ENCODE assay signal across 1 cellular context in genomic region chr14:99228760-99229159, GRCh38. TPM values are rescaled to one million over a fixed set of nuclear protein-coding genes. Genes with fewer than 3 reads are reported as not detected.
"Had no signal": no experiment of that assay in that cellular context is flagged by ENCODE, and none has a peak within 500 bp of the region (broad histone marks: within the 10 kb centered on the region; RNA-seq: fewer than 3 reads in every experiment).

No MANE protein-coding gene starts in this region.

RNA-seq across cellular contexts. Expression of gene BCL11B, which starts 43.2 kb away (rescaled TPM):
- total RNA-seq: fibroblast of villous mesenchyme had no signal
